In genomic region chr1:203486618-203487370, GRCh38 we compare ENCODE assay signal across 9 cellular contexts. TPM values are rescaled to one million over a fixed set of nuclear protein-coding genes. Genes with fewer than 3 reads are reported as not detected.
DNase-seq lines count a peak whose midpoint lies in the region; ATAC-seq, FAIRE-seq and TF ChIP-seq lines count a peak whose summit lies in the region.
"Had no signal": no experiment of that assay in that cellular context is flagged by ENCODE, and none has a peak within 500 bp of the region (broad histone marks: within the 10 kb centered on the region; RNA-seq: fewer than 3 reads in every experiment).

No MANE protein-coding gene starts in this region.

- H3K9me3 Mint-ChIP-seq in activated naive CD8-positive, alpha-beta T cell treated with anti-CD3 and anti-CD28 coated beads, Interleukin-2, amount 10 ng/mL, durations not matched to agents 7 days and 5 days = no peaks in the 10 kb centered on the region
- H3K9me3 Mint-ChIP-seq in stimulated activated naive CD8-positive, alpha-beta T cell treated with anti-CD3 and anti-CD28 coated beads, Interleukin-15, amount 100 ng/mL, for 72 hours = no peaks in the 10 kb centered on the region

- H3K9me3 ChIP-seq in HUES6 (ENCODE audit: control insufficient read depth, insufficient read depth, low read depth, low read length) = no peaks in the 10 kb centered on the region
- H3K9me3 ChIP-seq in iPS-18a (ENCODE audit: control insufficient read depth, low read depth, low read length) = no peaks in the 10 kb centered on the region

- H3K27ac ChIP-seq in HUES6 (ENCODE audit: low read depth, low read length) = peak overlapping the region; percentile 28; the same call in 1 of the 2 replicates
- peak overlapping the region; percentile 21 for H3K27ac ChIP-seq in iPS-18a (ENCODE audit: low read length)
- H3K27ac ChIP-seq: epithelial cell of prostate had no signal

- peaks cover 4% of the 10 kb centered on the region for H3K4me1 Mint-ChIP-seq in activated naive CD8-positive, alpha-beta T cell treated with anti-CD3 and anti-CD28 coated beads, Interleukin-2, amount 10 ng/mL, durations not matched to agents 7 days and 5 days
- H3K4me1 Mint-ChIP-seq in stimulated activated naive CD8-positive, alpha-beta T cell treated with anti-CD3 and anti-CD28 coated beads, Interleukin-15, amount 100 ng/mL, for 72 hours = peaks cover 13% of the 10 kb centered on the region

- H3K27me3 ChIP-seq in HUES6 (ENCODE audit: control insufficient read depth, insufficient read depth, low read length) (peaks cover 12% of the 10 kb centered on the region; the same call in 1 of the 2 replicates), iPS-18a (ENCODE audit: control insufficient read depth, insufficient read depth, low read length) (no peaks in the 10 kb centered on the region)

- H3K4me3 ChIP-seq in HUES6 (ENCODE audit: low read depth, low read length) = peak overlapping the region; percentile 65
- peak overlapping the region; percentile 55 for H3K4me3 ChIP-seq in iPS-18a (ENCODE audit: low read length)

- no peak for DNase-seq in activated naive CD8-positive, alpha-beta T cell treated with anti-CD3 and anti-CD28 coated beads, Interleukin-2, amount 10 ng/mL, durations not matched to agents 7 days and 5 days
- DNase-seq in stimulated activated naive CD8-positive, alpha-beta T cell treated with anti-CD3 and anti-CD28 coated beads, Interleukin-15, amount 100 ng/mL, for 72 hours = no peak
- DNase-seq in nucleus accumbens (lab: John Stamatoyannopoulos, UW) (no peak), D721Med (ENCODE audit: insufficient read length, low spot score) (no peak), Ammon's horn (ENCODE audit: low spot score) (no peak), NCI-H1694 treated with DMSO at 0.1 percent for 48 hours (lab: John Stamatoyannopoulos, UW) (no peak)

- ATAC-seq in activated naive CD8-positive, alpha-beta T cell treated with anti-CD3 and anti-CD28 coated beads, Interleukin-2, amount 10 ng/mL, durations not matched to agents 7 days and 5 days (ENCODE audit: low read depth) = no peak
- ATAC-seq in stimulated activated naive CD8-positive, alpha-beta T cell treated with anti-CD3 and anti-CD28 coated beads, Interleukin-15, amount 100 ng/mL, for 72 hours = no peak

- no peak for TF ChIP-seq CTCF in D721Med (IDR thresholded peaks at IDR 0.05; ENCODE audit: insufficient read depth, missing control alignments)

- H3K36me3 ChIP-seq in HUES6 (ENCODE audit: control insufficient read depth, insufficient read depth, low read length) (no peaks in the 10 kb centered on the region), iPS-18a (ENCODE audit: control insufficient read depth, low read depth, low read length) (no peaks in the 10 kb centered on the region)

- H3K27me3 Mint-ChIP-seq in activated naive CD8-positive, alpha-beta T cell treated with anti-CD3 and anti-CD28 coated beads, Interleukin-2, amount 10 ng/mL, durations not matched to agents 7 days and 5 days = peaks cover 5% of the 10 kb centered on the region
- H3K27me3 Mint-ChIP-seq in stimulated activated naive CD8-positive, alpha-beta T cell treated with anti-CD3 and anti-CD28 coated beads, Interleukin-15, amount 100 ng/mL, for 72 hours = no peaks in the 10 kb centered on the region

- peak overlapping the region; percentile 71 for H3K4me3 Mint-ChIP-seq in activated naive CD8-positive, alpha-beta T cell treated with anti-CD3 and anti-CD28 coated beads, Interleukin-2, amount 10 ng/mL, durations not matched to agents 7 days and 5 days
- peak overlapping the region; percentile 74 to 84 for H3K4me3 Mint-ChIP-seq in stimulated activated naive CD8-positive, alpha-beta T cell treated with anti-CD3 and anti-CD28 coated beads, Interleukin-15, amount 100 ng/mL, for 72 hours

- H3K4me1 ChIP-seq in HUES6 (ENCODE audit: control insufficient read depth, insufficient read depth, low read length) (peaks cover 17% of the 10 kb centered on the region), iPS-18a (ENCODE audit: control insufficient read depth, low read depth, low read length) (peaks cover 14% of the 10 kb centered on the region)

- H3K36me3 Mint-ChIP-seq in activated naive CD8-positive, alpha-beta T cell treated with anti-CD3 and anti-CD28 coated beads, Interleukin-2, amount 10 ng/mL, durations not matched to agents 7 days and 5 days = no peaks in the 10 kb centered on the region

- POLR2A ChIA-PET in activated naive CD8-positive, alpha-beta T cell treated with anti-CD3 and anti-CD28 coated beads, Interleukin-2, amount 10 ng/mL, durations not matched to agents 7 days and 5 days (lab: Charles Lee) = interaction anchor here (1.5 kb wide), 1 partner anchor 180 kb away, joined by 4 read pairs; no protein-coding TSS in a partner anchor

- peak overlapping the region; percentile 45 for H3K9ac ChIP-seq in HUES6 (ENCODE audit: low read length)
- peak overlapping the region; percentile 47 for H3K9ac ChIP-seq in iPS-18a (ENCODE audit: low read length)

- FAIRE-seq in D721Med (lab: Jason Lieb, UNC) = no peak

- peak overlapping the region; percentile 67 for H3K27ac Mint-ChIP-seq in activated naive CD8-positive, alpha-beta T cell treated with anti-CD3 and anti-CD28 coated beads, Interleukin-2, amount 10 ng/mL, durations not matched to agents 7 days and 5 days
- peak overlapping the region in 1 of 2 donors; percentile 83 for H3K27ac Mint-ChIP-seq in stimulated activated naive CD8-positive, alpha-beta T cell treated with anti-CD3 and anti-CD28 coated beads, Interleukin-15, amount 100 ng/mL, for 72 hours

RNA-seq across cellular contexts. Expression of gene OPTC, which starts 7.2 kb away (rescaled TPM):
- not detected for total RNA-seq in activated naive CD8-positive, alpha-beta T cell treated with anti-CD3 and anti-CD28 coated beads, Interleukin-2, amount 10 ng/mL, durations not matched to agents 7 days and 5 days

RNA-seq across cellular contexts. Expression of gene PRELP, which starts 11.2 kb away (rescaled TPM):
- not detected for total RNA-seq in activated naive CD8-positive, alpha-beta T cell treated with anti-CD3 and anti-CD28 coated beads, Interleukin-2, amount 10 ng/mL, durations not matched to agents 7 days and 5 days
